ENCODE assay signal across 1 cellular context in the genomic region with DNA sequence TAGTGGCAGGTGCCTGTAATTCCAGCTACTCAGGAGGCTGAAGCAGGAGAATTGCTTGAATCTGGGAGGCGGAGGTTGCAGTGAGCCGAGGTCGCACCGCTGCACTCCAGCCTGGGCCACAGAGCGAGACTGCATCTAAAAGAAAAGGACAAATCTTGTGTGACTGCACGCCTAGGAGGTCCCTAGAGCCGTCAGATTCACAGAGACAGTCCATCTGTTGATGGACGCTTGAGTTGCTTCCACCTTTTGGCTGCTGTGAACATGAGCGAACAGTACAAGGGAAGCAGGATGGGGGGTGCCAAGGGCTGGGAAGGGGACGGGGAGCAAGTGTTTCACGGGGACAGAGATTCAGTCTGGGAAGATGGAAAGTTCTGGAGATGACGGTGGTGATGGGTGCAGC.
TF ChIP-seq lines count a peak whose summit lies in the region.

No MANE protein-coding gene starts in this region.

TF ChIP-seq in WTC11, 78 proteins besides CTCF, POLR2A, EP300 and RAD21 (continued from another document):
- TF ChIP-seq, protein P1, sequence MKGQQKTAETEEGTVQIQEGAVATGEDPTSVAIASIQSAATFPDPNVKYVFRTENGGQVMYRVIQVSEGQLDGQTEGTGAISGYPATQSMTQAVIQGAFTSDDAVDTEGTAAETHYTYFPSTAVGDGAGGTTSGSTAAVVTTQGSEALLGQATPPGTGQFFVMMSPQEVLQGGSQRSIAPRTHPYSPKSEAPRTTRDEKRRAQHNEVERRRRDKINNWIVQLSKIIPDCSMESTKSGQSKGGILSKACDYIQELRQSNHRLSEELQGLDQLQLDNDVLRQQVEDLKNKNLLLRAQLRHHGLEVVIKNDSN (CRISPR knock-in tag; IDR thresholded peaks at IDR 0.05): no peak
- TF ChIP-seq IRF2 (CRISPR knock-in tag; IDR thresholded peaks at IDR 0.05; ENCODE audit: borderline replicate concordance, low read depth): no peak
